ENCODE assay signal across 16 cellular contexts in the genomic region with DNA sequence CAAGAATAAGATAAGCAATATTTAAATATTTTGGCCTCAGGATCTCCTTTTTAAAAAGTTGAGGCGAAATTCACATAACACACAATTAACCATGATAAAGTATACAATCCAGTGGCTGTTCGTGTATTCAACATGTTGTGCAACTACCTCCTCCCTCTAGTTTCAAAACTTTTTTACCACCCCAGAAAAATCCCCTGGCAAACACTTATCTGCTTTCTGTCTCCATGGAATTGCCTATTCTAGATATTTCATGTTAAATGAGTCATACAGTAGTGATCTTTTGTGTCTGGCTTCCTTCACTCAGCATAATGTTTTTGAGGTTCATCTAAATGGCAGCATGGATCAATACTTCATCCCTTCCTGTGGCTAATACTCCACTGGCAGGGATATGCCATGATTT. TPM values are rescaled to one million over a fixed set of nuclear protein-coding genes. Genes with fewer than 3 reads are reported as not detected.
DNase-seq lines count a peak whose midpoint lies in the region; ATAC-seq, FAIRE-seq and TF ChIP-seq lines count a peak whose summit lies in the region.
"Had no signal": no experiment of that assay in that cellular context is flagged by ENCODE, and none has a peak within 500 bp of the region (broad histone marks: within the 10 kb centered on the region; RNA-seq: fewer than 3 reads in every experiment).

No MANE protein-coding gene starts in this region.

- H3K27me3 ChIP-seq in SK-N-SH (ENCODE audit: insufficient read depth) = peaks cover 14% of the 10 kb centered on the region; the same call in 1 of the 2 replicates
- no peaks in the 10 kb centered on the region for H3K27me3 ChIP-seq in left ventricle myocardium inferior (ENCODE audit: low read depth)

- POLR2A ChIA-PET in SK-N-SH (lab: Yijun Ruan, JAX) = no interaction called here
- POLR2A ChIA-PET in activated naive CD8-positive, alpha-beta T cell treated with anti-CD3 and anti-CD28 coated beads, Interleukin-2, amount 10 ng/mL, durations not matched to agents 7 days and 5 days (lab: Charles Lee) = no interaction called here

- peak overlapping the region; percentile 18 for H3K27ac Mint-ChIP-seq in activated naive CD8-positive, alpha-beta T cell treated with anti-CD3 and anti-CD28 coated beads, Interleukin-2, amount 10 ng/mL, durations not matched to agents 7 days and 5 days
- no peak overlapping the region for H3K27ac Mint-ChIP-seq in activated CD8-positive, alpha-beta memory T cell treated with anti-CD3 and anti-CD28 coated beads, Interleukin-2, amount 10 ng/mL, durations not matched to agents 7 days and 5 days
- H3K27ac Mint-ChIP-seq: activated CD4-positive, alpha-beta memory T cell treated with anti-CD3 and anti-CD28 coated beads, Interleukin-2, amount 10 ng/mL, durations not matched to agents 7 days and 5 days; memory B cell had no signal

- peaks cover 33% of the 10 kb centered on the region for H3K36me3 Mint-ChIP-seq in activated naive CD8-positive, alpha-beta T cell treated with anti-CD3 and anti-CD28 coated beads, Interleukin-2, amount 10 ng/mL, durations not matched to agents 7 days and 5 days
- H3K36me3 Mint-ChIP-seq in activated CD8-positive, alpha-beta memory T cell treated with anti-CD3 and anti-CD28 coated beads, Interleukin-2, amount 10 ng/mL, durations not matched to agents 7 days and 5 days = peaks cover 55% of the 10 kb centered on the region

- no peak for FAIRE-seq in D721Med (lab: Jason Lieb, UNC)
- FAIRE-seq: A204.1, frontal cortex had no signal

- H3K4me1 ChIP-seq in SK-N-SH (ENCODE audit: control insufficient read depth in 1 of 2, insufficient read depth in 2 of 2, low read depth in 1 of 2, low read length in 1 of 2) (no peaks in the 10 kb centered on the region; a peak in 1 of 4 replicates), left ventricle myocardium inferior (no peaks in the 10 kb centered on the region)

- CTCF ChIA-PET in SK-N-SH (lab: Yijun Ruan, JAX) = interaction anchor here (0.6 kb wide), 1 partner anchor 125 kb away, joined by 3 read pairs; no protein-coding TSS in a partner anchor
- CTCF ChIA-PET in activated CD8-positive, alpha-beta memory T cell treated with anti-CD3 and anti-CD28 coated beads, Interleukin-2, amount 10 ng/mL, durations not matched to agents 7 days and 5 days (lab: Charles Lee) = interaction anchor here (0.6 to 1.9 kb wide), 2 partner anchors 42 to 77 kb away, joined by 4 to 5 read pairs; no protein-coding TSS in a partner anchor

- WGBS in SK-N-SH (ENCODE audit: low lambda C conversion rate) = 11% methylated on average over 2 of the region's 2 CpGs

- H3K9me3 Mint-ChIP-seq in activated naive CD8-positive, alpha-beta T cell treated with anti-CD3 and anti-CD28 coated beads, Interleukin-2, amount 10 ng/mL, durations not matched to agents 7 days and 5 days = peaks cover 3% of the 10 kb centered on the region
- peaks cover 4% of the 10 kb centered on the region for H3K9me3 Mint-ChIP-seq in activated CD8-positive, alpha-beta memory T cell treated with anti-CD3 and anti-CD28 coated beads, Interleukin-2, amount 10 ng/mL, durations not matched to agents 7 days and 5 days (ENCODE audit: low read depth)
- H3K9me3 Mint-ChIP-seq: central memory CD8-positive, alpha-beta T cell; memory B cell had no signal

- H3K9ac ChIP-seq in SK-N-SH = no peak overlapping the region

- ATAC-seq in SK-N-SH treated with all-trans-retinoic acid at 6 μM for 48 hours = no peak
- no peak for ATAC-seq in activated naive CD8-positive, alpha-beta T cell treated with anti-CD3 and anti-CD28 coated beads, Interleukin-2, amount 10 ng/mL, durations not matched to agents 7 days and 5 days (ENCODE audit: low read depth)
- peak; percentile 24 for ATAC-seq in stimulated activated naive CD8-positive, alpha-beta T cell treated with anti-CD3 and anti-CD28 coated beads, Interleukin-15, Interleukin-2, amounts not matched to agents 100 U/mL and 50 U/mL, for 24 hours
- no peak for ATAC-seq in activated CD8-positive, alpha-beta memory T cell treated with anti-CD3 and anti-CD28 coated beads, Interleukin-2, amount 10 ng/mL, durations not matched to agents 7 days and 5 days

- no peak overlapping the region for H3K4me3 Mint-ChIP-seq in activated naive CD8-positive, alpha-beta T cell treated with anti-CD3 and anti-CD28 coated beads, Interleukin-2, amount 10 ng/mL, durations not matched to agents 7 days and 5 days
- no peak overlapping the region for H3K4me3 Mint-ChIP-seq in activated CD8-positive, alpha-beta memory T cell treated with anti-CD3 and anti-CD28 coated beads, Interleukin-2, amount 10 ng/mL, durations not matched to agents 7 days and 5 days
- H3K4me3 Mint-ChIP-seq: activated CD4-positive, alpha-beta memory T cell treated with anti-CD3 and anti-CD28 coated beads, Interleukin-2, amount 10 ng/mL, durations not matched to agents 7 days and 5 days; central memory CD8-positive, alpha-beta T cell; memory B cell had no signal

- no peaks in the 10 kb centered on the region for H3K9me3 ChIP-seq in SK-N-SH
- H3K9me3 ChIP-seq in left ventricle myocardium inferior (replicated peaks) = peaks cover 12% of the 10 kb centered on the region

- H4K20me1 ChIP-seq in SK-N-SH (ENCODE audit: insufficient read depth) = no peaks in the 10 kb centered on the region

- H3K79me2 ChIP-seq in SK-N-SH (ENCODE audit: insufficient read depth) = no peaks in the 10 kb centered on the region

- TF ChIP-seq CTCF in SK-N-SH (IDR thresholded peaks at IDR 0.05) = no peak
- no peak for TF ChIP-seq CTCF in left ventricle myocardium inferior (IDR thresholded peaks at IDR 0.05; ENCODE audit: borderline replicate concordance)
- no peak for TF ChIP-seq CTCF in D721Med (IDR thresholded peaks at IDR 0.05; ENCODE audit: insufficient read depth, missing control alignments)

- H3K27ac ChIP-seq in SK-N-SH (ENCODE audit: low read depth in 2 of 2, low read length in 1 of 2) (no peak overlapping the region), left ventricle myocardium inferior (replicated peaks) (peak overlapping the region; percentile 73)
- H3K27ac ChIP-seq: SK-N-MC had no signal

- DNase-seq in SK-N-SH (no peak), left ventricle myocardium inferior (no peak), D721Med (ENCODE audit: insufficient read length, low spot score) (no peak), GF-D8 (lab: John Stamatoyannopoulos, UW) (no peak)
- DNase-seq in activated naive CD8-positive, alpha-beta T cell treated with anti-CD3 and anti-CD28 coated beads, Interleukin-2, amount 10 ng/mL, durations not matched to agents 7 days and 5 days = no peak
- no peak for DNase-seq in stimulated activated naive CD8-positive, alpha-beta T cell treated with anti-CD3 and anti-CD28 coated beads, Interleukin-15, Interleukin-2, amounts not matched to agents 100 U/mL and 50 U/mL, for 24 hours
- DNase-seq in activated CD8-positive, alpha-beta memory T cell treated with anti-CD3 and anti-CD28 coated beads, Interleukin-2, amount 10 ng/mL, durations not matched to agents 7 days and 5 days = no peak
- DNase-seq: activated CD4-positive, alpha-beta memory T cell treated with anti-CD3 and anti-CD28 coated beads, Interleukin-2, amount 10 ng/mL, durations not matched to agents 7 days and 5 days; NCI-H69; stimulated activated naive CD4-positive, alpha-beta T cell treated with Interleukin-2 at 50 U/mL for 16 hours had no signal

- H3K36me3 ChIP-seq in SK-N-SH (replicated peaks in 1 of 2; ENCODE audit: control insufficient read depth in 1 of 2, insufficient read depth in 2 of 2, low read length in 1 of 2) = no peaks in the 10 kb centered on the region
- no peaks in the 10 kb centered on the region for H3K36me3 ChIP-seq in left ventricle myocardium inferior

- H3K27me3 Mint-ChIP-seq in activated naive CD8-positive, alpha-beta T cell treated with anti-CD3 and anti-CD28 coated beads, Interleukin-2, amount 10 ng/mL, durations not matched to agents 7 days and 5 days = peaks cover 2% of the 10 kb centered on the region
- no peaks in the 10 kb centered on the region for H3K27me3 Mint-ChIP-seq in activated CD8-positive, alpha-beta memory T cell treated with anti-CD3 and anti-CD28 coated beads, Interleukin-2, amount 10 ng/mL, durations not matched to agents 7 days and 5 days
- H3K27me3 Mint-ChIP-seq: activated CD4-positive, alpha-beta memory T cell treated with anti-CD3 and anti-CD28 coated beads, Interleukin-2, amount 10 ng/mL, durations not matched to agents 7 days and 5 days had no signal

- H2AFZ ChIP-seq in SK-N-SH (ENCODE audit: low read depth) = no peak overlapping the region

- no peak for TF ChIP-seq EP300 in SK-N-SH (IDR thresholded peaks at IDR 0.05; ENCODE audit: borderline replicate concordance in 1 of 2, low read depth in 1 of 2, low read length in 1 of 2)

- no peak for TF ChIP-seq RAD21 in SK-N-SH (IDR thresholded peaks at IDR 0.05; ENCODE audit: low read length)

- intact Hi-C loops in left ventricle myocardium inferior (cut with micrococcal nuclease) = no loop called here

- no peaks in the 10 kb centered on the region for H3K9me2 ChIP-seq in SK-N-SH

- no peak overlapping the region for H3K4me3 ChIP-seq in SK-N-SH (ENCODE audit: low read depth in 2 of 2, low read length in 1 of 2)
- H3K4me3 ChIP-seq in left ventricle myocardium inferior = peak overlapping the region; percentile 45
- H3K4me3 ChIP-seq: SK-N-MC had no signal

- H3K4me2 ChIP-seq in SK-N-SH = peak overlapping the region; percentile 19; the same call in 1 of the 2 replicates

- H3K4me1 Mint-ChIP-seq in activated naive CD8-positive, alpha-beta T cell treated with anti-CD3 and anti-CD28 coated beads, Interleukin-2, amount 10 ng/mL, durations not matched to agents 7 days and 5 days = peaks cover 10% of the 10 kb centered on the region
- H3K4me1 Mint-ChIP-seq in activated CD8-positive, alpha-beta memory T cell treated with anti-CD3 and anti-CD28 coated beads, Interleukin-2, amount 10 ng/mL, durations not matched to agents 7 days and 5 days = peaks cover 30% of the 10 kb centered on the region

- H3F3A ChIP-seq in SK-N-SH (replicated peaks; ENCODE audit: insufficient read depth) = no peaks in the 10 kb centered on the region

TF ChIP-seq in SK-N-SH treated with all-trans-retinoic acid at 6 μM for 48 hours, 23 proteins besides CTCF, POLR2A, EP300 and RAD21 (continues in another document):
- no peak for TF ChIP-seq ZFP3 (CRISPR knock-in tag; IDR thresholded peaks at IDR 0.05)

RNA-seq across cellular contexts. Expression of a gene that starts 31.8 kb away (rescaled TPM):
- polyA plus RNA-seq in SK-N-SH (2012; rRNA removed) = 1.2 and 2.1 TPM in 2 replicates
- 0.82 and 1.3 TPM in 2 replicates for polyA plus RNA-seq in SK-N-SH (2012; cell fraction: cytosol; rRNA removed)
- 1.5 and 2.1 TPM in 2 replicates for polyA plus RNA-seq in SK-N-SH (2012; cell fraction: nucleus; rRNA removed)
- total RNA-seq in activated naive CD8-positive, alpha-beta T cell treated with anti-CD3 and anti-CD28 coated beads, Interleukin-2, amount 10 ng/mL, durations not matched to agents 7 days and 5 days = 10 to 100 TPM; 20.3 to 21.3 TPM
- 6.0 TPM for total RNA-seq in left ventricle myocardium inferior
- 10 to 100 TPM; 31.1 to 31.7 TPM for total RNA-seq in activated CD8-positive, alpha-beta memory T cell treated with anti-CD3 and anti-CD28 coated beads, Interleukin-2, amount 10 ng/mL, durations not matched to agents 7 days and 5 days
- total RNA-seq: frontal cortex had no signal

RNA-seq across cellular contexts. Expression of a gene that starts 53.0 kb away (rescaled TPM):
- polyA plus RNA-seq in SK-N-SH (2012; rRNA removed) = not detected in 2 replicates
- not detected in 2 replicates for polyA plus RNA-seq in SK-N-SH (2012; cell fraction: cytosol; rRNA removed)
- polyA plus RNA-seq in SK-N-SH (2012; cell fraction: nucleus; rRNA removed) = not detected in 2 replicates
- 100 to 1,000 TPM; 184 to 201 TPM for total RNA-seq in activated naive CD8-positive, alpha-beta T cell treated with anti-CD3 and anti-CD28 coated beads, Interleukin-2, amount 10 ng/mL, durations not matched to agents 7 days and 5 days
- 2.3 TPM for total RNA-seq in left ventricle myocardium inferior
- total RNA-seq in activated CD8-positive, alpha-beta memory T cell treated with anti-CD3 and anti-CD28 coated beads, Interleukin-2, amount 10 ng/mL, durations not matched to agents 7 days and 5 days = 100 to 1,000 TPM; 302 to 832 TPM
- total RNA-seq: frontal cortex had no signal

Comparison
In these comparisons a context has a peak if more than half of its experiments do, and no peak if none do; other contexts are left out.
1. RNA of a gene that starts 53.0 kb away (total RNA-seq): 302 to 832 TPM in activated CD8-positive, alpha-beta memory T cell treated with anti-CD3 and anti-CD28 coated beads, Interleukin-2, amount 10 ng/mL, durations not matched to agents 7 days and 5 days and 184 to 201 TPM in activated naive CD8-positive, alpha-beta T cell treated with anti-CD3 and anti-CD28 coated beads, Interleukin-2, amount 10 ng/mL, durations not matched to agents 7 days and 5 days; 2.3 TPM in left ventricle myocardium inferior (single experiment); every median in the first group is over 10 times any median in the second.